ENCODE assay signal across 2 cellular contexts in the genomic region with DNA sequence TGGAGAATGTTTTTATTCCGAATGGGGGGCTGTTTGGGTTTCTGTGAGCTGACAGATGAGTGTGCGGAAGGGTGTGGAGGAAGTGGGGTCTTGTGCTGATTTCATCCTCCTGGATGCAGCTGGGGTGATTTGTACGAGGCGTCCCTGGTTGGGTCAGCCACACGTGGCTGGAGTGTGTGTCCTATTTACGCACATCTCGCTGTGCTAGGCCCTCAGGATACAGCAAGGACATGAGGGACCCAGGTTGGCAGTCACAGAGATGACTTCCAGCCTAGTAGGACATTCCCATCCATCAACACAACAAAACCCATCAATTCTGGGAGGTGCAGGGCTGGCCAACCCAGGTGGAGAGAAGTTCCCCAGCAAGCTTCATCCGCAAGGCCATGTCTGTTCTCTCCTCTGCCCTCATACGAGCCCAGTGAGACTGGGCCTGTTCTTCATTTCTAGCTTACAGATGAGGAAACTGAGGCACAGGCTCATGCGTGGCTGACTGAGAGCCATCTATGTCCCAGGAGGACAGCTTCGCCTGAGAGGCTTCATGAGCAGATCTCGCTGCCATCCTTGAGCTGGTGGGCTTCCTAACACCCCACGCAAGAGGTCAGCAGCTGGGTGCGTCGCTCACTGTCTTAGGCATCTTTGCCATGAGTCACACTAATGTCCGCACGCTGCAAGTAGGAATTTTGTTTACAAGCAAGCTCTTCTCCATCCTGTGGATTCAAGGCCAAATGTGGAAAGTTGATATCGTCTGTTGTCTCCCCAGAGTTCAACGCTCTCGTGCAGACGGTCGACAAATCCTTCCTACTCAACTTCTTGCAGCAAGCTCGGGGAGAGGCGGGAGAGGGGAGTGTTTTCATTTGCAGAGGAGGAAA.
TF ChIP-seq lines count a peak whose summit lies in the region.

No MANE protein-coding gene starts in this region.

TF ChIP-seq in liver, 16 proteins besides CTCF, POLR2A, EP300 and RAD21:
- TF ChIP-seq NR2F2 (IDR thresholded peaks at IDR 0.05) (peak; percentile 67), YY1 (IDR thresholded peaks at IDR 0.05) (no peak), RXRA (IDR thresholded peaks at IDR 0.05) (peak; percentile 52 to 71), SP1 (IDR thresholded peaks at IDR 0.05) (peak; percentile 50), JUND (IDR thresholded peaks at IDR 0.05) (peak in 1 of 2 donors; percentile 24)
- TF ChIP-seq, protein P1, sequence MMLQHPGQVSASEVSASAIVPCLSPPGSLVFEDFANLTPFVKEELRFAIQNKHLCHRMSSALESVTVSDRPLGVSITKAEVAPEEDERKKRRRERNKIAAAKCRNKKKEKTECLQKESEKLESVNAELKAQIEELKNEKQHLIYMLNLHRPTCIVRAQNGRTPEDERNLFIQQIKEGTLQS (IDR thresholded peaks at IDR 0.05): no peak

TF ChIP-seq in HepG2, 621 proteins besides CTCF, POLR2A, EP300 and RAD21:
- TF ChIP-seq, protein P2, sequence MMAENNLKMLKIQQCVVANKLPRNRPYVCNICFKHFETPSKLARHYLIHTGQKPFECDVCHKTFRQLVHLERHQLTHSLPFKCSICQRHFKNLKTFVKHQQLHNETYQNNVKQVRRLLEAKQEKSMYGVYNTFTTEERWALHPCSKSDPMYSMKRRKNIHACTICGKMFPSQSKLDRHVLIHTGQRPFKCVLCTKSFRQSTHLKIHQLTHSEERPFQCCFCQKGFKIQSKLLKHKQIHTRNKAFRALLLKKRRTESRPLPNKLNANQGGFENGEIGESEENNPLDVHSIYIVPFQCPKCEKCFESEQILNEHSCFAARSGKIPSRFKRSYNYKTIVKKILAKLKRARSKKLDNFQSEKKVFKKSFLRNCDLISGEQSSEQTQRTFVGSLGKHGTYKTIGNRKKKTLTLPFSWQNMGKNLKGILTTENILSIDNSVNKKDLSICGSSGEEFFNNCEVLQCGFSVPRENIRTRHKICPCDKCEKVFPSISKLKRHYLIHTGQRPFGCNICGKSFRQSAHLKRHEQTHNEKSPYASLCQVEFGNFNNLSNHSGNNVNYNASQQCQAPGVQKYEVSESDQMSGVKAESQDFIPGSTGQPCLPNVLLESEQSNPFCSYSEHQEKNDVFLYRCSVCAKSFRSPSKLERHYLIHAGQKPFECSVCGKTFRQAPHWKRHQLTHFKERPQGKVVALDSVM (CRISPR knock-in tag; IDR thresholded peaks at IDR 0.05): no peak
- TF ChIP-seq KLF16 (CRISPR knock-in tag; IDR thresholded peaks at IDR 0.05) (no peak), POLR2AphosphoS5 (IDR thresholded peaks at IDR 0.05; ENCODE audit: low read depth, low read length) (no peak), ZNF350 (CRISPR knock-in tag; IDR thresholded peaks at IDR 0.05; ENCODE audit: borderline replicate concordance, low read depth) (no peak), FIP1L1 (IDR thresholded peaks at IDR 0.05; ENCODE audit: borderline replicate concordance, insufficient read depth, low read depth, low read length) (no peak)
- TF ChIP-seq, protein P3, sequence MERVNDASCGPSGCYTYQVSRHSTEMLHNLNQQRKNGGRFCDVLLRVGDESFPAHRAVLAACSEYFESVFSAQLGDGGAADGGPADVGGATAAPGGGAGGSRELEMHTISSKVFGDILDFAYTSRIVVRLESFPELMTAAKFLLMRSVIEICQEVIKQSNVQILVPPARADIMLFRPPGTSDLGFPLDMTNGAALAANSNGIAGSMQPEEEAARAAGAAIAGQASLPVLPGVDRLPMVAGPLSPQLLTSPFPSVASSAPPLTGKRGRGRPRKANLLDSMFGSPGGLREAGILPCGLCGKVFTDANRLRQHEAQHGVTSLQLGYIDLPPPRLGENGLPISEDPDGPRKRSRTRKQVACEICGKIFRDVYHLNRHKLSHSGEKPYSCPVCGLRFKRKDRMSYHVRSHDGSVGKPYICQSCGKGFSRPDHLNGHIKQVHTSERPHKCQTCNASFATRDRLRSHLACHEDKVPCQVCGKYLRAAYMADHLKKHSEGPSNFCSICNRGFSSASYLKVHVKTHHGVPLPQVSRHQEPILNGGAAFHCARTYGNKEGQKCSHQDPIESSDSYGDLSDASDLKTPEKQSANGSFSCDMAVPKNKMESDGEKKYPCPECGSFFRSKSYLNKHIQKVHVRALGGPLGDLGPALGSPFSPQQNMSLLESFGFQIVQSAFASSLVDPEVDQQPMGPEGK (CRISPR knock-in tag; IDR thresholded peaks at IDR 0.05): no peak
- TF ChIP-seq, protein P4, sequence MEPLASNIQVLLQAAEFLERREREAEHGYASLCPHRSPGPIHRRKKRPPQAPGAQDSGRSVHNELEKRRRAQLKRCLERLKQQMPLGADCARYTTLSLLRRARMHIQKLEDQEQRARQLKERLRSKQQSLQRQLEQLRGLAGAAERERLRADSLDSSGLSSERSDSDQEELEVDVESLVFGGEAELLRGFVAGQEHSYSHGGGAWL (CRISPR knock-in tag; IDR thresholded peaks at IDR 0.05): no peak
- TF ChIP-seq, protein P5, sequence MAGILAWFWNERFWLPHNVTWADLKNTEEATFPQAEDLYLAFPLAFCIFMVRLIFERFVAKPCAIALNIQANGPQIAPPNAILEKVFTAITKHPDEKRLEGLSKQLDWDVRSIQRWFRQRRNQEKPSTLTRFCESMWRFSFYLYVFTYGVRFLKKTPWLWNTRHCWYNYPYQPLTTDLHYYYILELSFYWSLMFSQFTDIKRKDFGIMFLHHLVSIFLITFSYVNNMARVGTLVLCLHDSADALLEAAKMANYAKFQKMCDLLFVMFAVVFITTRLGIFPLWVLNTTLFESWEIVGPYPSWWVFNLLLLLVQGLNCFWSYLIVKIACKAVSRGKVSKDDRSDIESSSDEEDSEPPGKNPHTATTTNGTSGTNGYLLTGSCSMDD (CRISPR knock-in tag; IDR thresholded peaks at IDR 0.05): no peak
- TF ChIP-seq, protein P6, sequence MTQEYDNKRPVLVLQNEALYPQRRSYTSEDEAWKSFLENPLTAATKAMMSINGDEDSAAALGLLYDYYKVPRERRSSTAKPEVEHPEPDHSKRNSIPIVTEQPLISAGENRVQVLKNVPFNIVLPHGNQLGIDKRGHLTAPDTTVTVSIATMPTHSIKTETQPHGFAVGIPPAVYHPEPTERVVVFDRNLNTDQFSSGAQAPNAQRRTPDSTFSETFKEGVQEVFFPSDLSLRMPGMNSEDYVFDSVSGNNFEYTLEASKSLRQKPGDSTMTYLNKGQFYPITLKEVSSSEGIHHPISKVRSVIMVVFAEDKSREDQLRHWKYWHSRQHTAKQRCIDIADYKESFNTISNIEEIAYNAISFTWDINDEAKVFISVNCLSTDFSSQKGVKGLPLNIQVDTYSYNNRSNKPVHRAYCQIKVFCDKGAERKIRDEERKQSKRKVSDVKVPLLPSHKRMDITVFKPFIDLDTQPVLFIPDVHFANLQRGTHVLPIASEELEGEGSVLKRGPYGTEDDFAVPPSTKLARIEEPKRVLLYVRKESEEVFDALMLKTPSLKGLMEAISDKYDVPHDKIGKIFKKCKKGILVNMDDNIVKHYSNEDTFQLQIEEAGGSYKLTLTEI (CRISPR knock-in tag; conservative IDR thresholded peaks at IDR 0.05): no peak
